ENCODE assay signal across 1 cellular context in the genomic region with DNA sequence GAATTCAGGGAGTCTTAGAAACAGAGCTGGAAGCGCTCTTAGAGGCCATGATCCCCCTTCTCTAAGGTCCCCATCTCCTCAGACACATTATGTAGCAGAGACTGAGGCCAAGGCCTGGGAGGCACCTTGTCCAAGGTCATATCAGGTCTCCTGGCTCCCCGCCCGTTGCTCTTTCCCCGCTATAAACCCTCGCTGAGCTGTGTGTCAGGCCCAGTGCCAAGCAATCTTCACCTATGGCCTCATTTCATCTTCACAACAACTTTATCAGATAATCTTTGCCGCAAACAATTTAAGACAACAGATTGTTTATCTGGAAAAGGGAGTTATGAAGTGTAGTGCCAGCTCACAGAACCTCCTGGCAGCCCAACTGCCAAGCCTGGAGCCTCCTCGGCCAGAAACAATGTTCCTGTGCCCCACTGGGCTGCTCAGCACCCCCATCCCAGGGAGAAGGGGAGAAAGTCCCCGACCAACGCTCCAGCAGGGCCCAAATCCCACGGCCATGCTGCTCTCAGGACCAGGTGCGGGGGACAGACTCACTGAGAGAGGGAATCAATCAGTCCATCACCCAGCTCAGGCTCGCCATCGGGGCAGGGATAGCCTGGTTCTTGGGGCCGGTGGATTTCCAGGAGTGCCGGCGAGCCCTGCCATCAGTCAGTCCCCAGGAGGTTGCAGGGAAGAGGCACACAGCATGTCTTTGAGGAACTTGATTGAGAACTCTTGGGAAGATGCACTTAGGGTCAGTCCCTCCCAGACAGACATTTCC.
TF ChIP-seq lines count a peak whose summit lies in the region.

No MANE protein-coding gene starts in this region.

TF ChIP-seq in K562, 482 proteins besides CTCF, POLR2A, EP300 and RAD21:
- TF ChIP-seq NFIC (IDR thresholded peaks at IDR 0.05), result peak; percentile 55
- 0 out of 2 replicates have a peak, but pooled peaks have one; percentile 47 for TF ChIP-seq ZNF263 (CRISPR knock-in tag; IDR thresholded peaks at IDR 0.05; ENCODE audit: borderline replicate concordance)
- TF ChIP-seq, protein P1, sequence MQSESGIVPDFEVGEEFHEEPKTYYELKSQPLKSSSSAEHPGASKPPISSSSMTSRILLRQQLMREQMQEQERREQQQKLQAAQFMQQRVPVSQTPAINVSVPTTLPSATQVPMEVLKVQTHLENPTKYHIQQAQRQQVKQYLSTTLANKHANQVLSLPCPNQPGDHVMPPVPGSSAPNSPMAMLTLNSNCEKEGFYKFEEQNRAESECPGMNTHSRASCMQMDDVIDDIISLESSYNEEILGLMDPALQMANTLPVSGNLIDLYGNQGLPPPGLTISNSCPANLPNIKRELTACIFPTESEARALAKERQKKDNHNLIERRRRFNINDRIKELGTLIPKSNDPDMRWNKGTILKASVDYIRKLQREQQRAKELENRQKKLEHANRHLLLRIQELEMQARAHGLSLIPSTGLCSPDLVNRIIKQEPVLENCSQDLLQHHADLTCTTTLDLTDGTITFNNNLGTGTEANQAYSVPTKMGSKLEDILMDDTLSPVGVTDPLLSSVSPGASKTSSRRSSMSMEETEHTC (IDR thresholded peaks at IDR 0.05), result no peak
- TF ChIP-seq, protein P2, sequence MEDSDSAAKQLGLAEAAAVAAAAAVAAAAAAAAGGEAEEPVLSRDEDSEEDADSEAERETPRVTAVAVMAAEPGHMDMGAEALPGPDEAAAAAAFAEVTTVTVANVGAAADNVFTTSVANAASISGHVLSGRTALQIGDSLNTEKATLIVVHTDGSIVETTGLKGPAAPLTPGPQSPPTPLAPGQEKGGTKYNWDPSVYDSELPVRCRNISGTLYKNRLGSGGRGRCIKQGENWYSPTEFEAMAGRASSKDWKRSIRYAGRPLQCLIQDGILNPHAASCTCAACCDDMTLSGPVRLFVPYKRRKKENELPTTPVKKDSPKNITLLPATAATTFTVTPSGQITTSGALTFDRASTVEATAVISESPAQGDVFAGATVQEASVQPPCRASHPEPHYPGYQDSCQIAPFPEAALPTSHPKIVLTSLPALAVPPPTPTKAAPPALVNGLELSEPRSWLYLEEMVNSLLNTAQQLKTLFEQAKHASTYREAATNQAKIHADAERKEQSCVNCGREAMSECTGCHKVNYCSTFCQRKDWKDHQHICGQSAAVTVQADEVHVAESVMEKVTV (CRISPR knock-in tag; IDR thresholded peaks at IDR 0.05), result no peak
- no peak for TF ChIP-seq ELF2 (CRISPR knock-in tag; IDR thresholded peaks at IDR 0.05)
- TF ChIP-seq, protein P3, sequence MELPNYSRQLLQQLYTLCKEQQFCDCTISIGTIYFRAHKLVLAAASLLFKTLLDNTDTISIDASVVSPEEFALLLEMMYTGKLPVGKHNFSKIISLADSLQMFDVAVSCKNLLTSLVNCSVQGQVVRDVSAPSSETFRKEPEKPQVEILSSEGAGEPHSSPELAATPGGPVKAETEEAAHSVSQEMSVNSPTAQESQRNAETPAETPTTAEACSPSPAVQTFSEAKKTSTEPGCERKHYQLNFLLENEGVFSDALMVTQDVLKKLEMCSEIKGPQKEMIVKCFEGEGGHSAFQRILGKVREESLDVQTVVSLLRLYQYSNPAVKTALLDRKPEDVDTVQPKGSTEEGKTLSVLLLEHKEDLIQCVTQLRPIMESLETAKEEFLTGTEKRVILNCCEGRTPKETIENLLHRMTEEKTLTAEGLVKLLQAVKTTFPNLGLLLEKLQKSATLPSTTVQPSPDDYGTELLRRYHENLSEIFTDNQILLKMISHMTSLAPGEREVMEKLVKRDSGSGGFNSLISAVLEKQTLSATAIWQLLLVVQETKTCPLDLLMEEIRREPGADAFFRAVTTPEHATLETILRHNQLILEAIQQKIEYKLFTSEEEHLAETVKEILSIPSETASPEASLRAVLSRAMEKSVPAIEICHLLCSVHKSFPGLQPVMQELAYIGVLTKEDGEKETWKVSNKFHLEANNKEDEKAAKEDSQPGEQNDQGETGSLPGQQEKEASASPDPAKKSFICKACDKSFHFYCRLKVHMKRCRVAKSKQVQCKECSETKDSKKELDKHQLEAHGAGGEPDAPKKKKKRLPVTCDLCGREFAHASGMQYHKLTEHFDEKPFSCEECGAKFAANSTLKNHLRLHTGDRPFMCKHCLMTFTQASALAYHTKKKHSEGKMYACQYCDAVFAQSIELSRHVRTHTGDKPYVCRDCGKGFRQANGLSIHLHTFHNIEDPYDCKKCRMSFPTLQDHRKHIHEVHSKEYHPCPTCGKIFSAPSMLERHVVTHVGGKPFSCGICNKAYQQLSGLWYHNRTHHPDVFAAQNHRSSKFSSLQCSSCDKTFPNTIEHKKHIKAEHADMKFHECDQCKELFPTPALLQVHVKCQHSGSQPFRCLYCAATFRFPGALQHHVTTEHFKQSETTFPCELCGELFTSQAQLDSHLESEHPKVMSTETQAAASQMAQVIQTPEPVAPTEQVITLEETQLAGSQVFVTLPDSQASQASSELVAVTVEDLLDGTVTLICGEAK (IDR thresholded peaks at IDR 0.05), result peak; percentile 49; the same call in 1 of the 2 replicates
- TF ChIP-seq, protein P3 (CRISPR knock-in tag; IDR thresholded peaks at IDR 0.05), result no peak
- no peak for TF ChIP-seq CXXC5 (CRISPR knock-in tag; IDR thresholded peaks at IDR 0.05)
- 0 out of 2 replicates have a peak, but pooled peaks have one; percentile 57 for TF ChIP-seq ESRRA (IDR thresholded peaks at IDR 0.05; ENCODE audit: borderline replicate concordance, low read depth)
- no peak for TF ChIP-seq ZNF316 (IDR thresholded peaks at IDR 0.05)
